In genomic region chr2:200406379-200406778, GRCh38 we compare ENCODE assay signal across 8 cellular contexts.
DNase-seq lines count a peak whose midpoint lies in the region; ATAC-seq and TF ChIP-seq lines count a peak whose summit lies in the region.

No MANE protein-coding gene starts in this region.

- ATAC-seq in GM19455 (IDR thresholded peaks at IDR 0.05; ENCODE audit: unreplicated experiment) (peak; percentile 72), HG03565 (IDR thresholded peaks at IDR 0.05; ENCODE audit: unreplicated experiment) (peak; percentile 44), omental fat pad (ENCODE audit: low FRiP score) (no peak)

- no peaks in the 10 kb centered on the region for H3K36me3 ChIP-seq in prostate gland

- peak overlapping the region in 3 of 7 donors; percentile 8 to 41 (median 37) for H3K27ac Mint-ChIP-seq in CD14-positive monocyte

- H3K27ac ChIP-seq in prostate gland, result peak overlapping the region; percentile 50 to 60

- WGBS in prostate gland, result 24% methylated on average over 2 of the region's 2 CpGs

- H3K9me3 Mint-ChIP-seq in CD14-positive monocyte, result peaks cover 0 to 5% (median 2%) of the 10 kb centered on the region in 7 donors

- no peak overlapping the region for H3K4me3 ChIP-seq in prostate gland

- no peak overlapping the region for H3K4me3 Mint-ChIP-seq in CD14-positive monocyte

- no peak for TF ChIP-seq POLR2A in prostate gland (IDR thresholded peaks at IDR 0.05)

- no peaks in the 10 kb centered on the region for H3K4me1 ChIP-seq in prostate gland (replicated peaks)

- no peak for TF ChIP-seq CTCF in prostate gland (IDR thresholded peaks at IDR 0.05)
- no peak for TF ChIP-seq CTCF in CD14-positive monocyte (IDR thresholded peaks at IDR 0.05)
- TF ChIP-seq CTCF in omental fat pad (IDR thresholded peaks at IDR 0.05), result no peak

- H3K4me1 Mint-ChIP-seq in CD14-positive monocyte, result peaks cover 31% of the 10 kb centered on the region

- H3K27me3 Mint-ChIP-seq in CD14-positive monocyte (ENCODE audit: low read depth in 3 of 3), result no peaks in the 10 kb centered on the region

- no peaks in the 10 kb centered on the region for H3K36me3 Mint-ChIP-seq in CD14-positive monocyte

- intact Hi-C loops in prostate gland (cut with DNase I) (no loop called here), CD14-positive monocyte (cut with micrococcal nuclease) (no loop called here)

- DNase-seq in dermis blood vessel endothelial cell (peak; percentile 77), prostate gland (ENCODE audit: low spot score) (no peak), iPS-NIHi7 (ENCODE audit: extremely low spot score) (no peak), CD14-positive monocyte (ENCODE audit: low spot score) (no peak), NCI-H1048 (lab: John Stamatoyannopoulos, UW) (no peak), omental fat pad (ENCODE audit: low spot score) (no peak)

- H3K9me3 ChIP-seq in prostate gland, result no peaks in the 10 kb centered on the region

- H3K27me3 ChIP-seq in prostate gland (replicated peaks; ENCODE audit: insufficient read depth), result no peaks in the 10 kb centered on the region
